In the genomic region with DNA sequence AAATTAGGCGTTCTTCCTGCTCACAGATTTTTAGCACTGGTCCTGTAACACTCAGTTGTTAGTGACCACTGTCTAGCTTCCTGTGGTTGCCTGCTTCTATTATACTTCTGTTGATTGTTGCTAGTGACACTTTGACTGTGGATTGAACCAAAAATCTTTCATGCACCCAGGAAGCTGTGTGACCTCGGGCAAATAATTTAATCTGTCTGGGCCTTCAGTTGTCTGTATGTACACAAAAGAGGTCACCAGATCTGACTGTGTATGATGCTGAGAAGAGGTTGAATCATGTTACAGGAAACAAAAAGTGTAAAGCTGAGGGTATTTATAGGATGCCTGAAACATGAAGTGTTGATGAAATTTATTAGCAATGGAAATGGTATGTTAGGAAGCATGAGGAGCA, we compare ENCODE assay signal across 9 cellular contexts. TPM values are rescaled to one million over a fixed set of nuclear protein-coding genes. Genes with fewer than 3 reads are reported as not detected.
DNase-seq lines count a peak whose midpoint lies in the region; ATAC-seq and TF ChIP-seq lines count a peak whose summit lies in the region.
"Had no signal": no experiment of that assay in that cellular context is flagged by ENCODE, and none has a peak within 500 bp of the region (broad histone marks: within the 10 kb centered on the region; RNA-seq: fewer than 3 reads in every experiment).

No MANE protein-coding gene starts in this region.

- no peak overlapping the region for H3K4me3 ChIP-seq in mesendoderm (ENCODE audit: low read length)
- H3K4me3 ChIP-seq in transverse colon, result no peak overlapping the region

- POLR2A ChIA-PET in activated CD8-positive, alpha-beta T cell treated with anti-CD3 and anti-CD28 coated beads for 36 hours (lab: Charles Lee), result interaction anchor here (0.7 to 2.6 kb wide), 13 partner anchors 8 to 96 kb away, joined by 3 to 14 read pairs (median 5); a partner anchor contains a TSS

- H3K4me1 ChIP-seq in mesendoderm (ENCODE audit: control insufficient read depth, low read depth, low read length), result no peaks in the 10 kb centered on the region
- H3K4me1 ChIP-seq in transverse colon, result no peaks in the 10 kb centered on the region

- H3K9ac ChIP-seq in mesendoderm (ENCODE audit: low read length), result no peak overlapping the region

- peak overlapping the region; percentile 83 for H3K27ac Mint-ChIP-seq in activated CD8-positive, alpha-beta T cell treated with anti-CD3 and anti-CD28 coated beads for 36 hours
- H3K27ac Mint-ChIP-seq: memory B cell had no signal

- H3K36me3 ChIP-seq in mesendoderm (ENCODE audit: control insufficient read depth, insufficient read depth, low read length), result no peaks in the 10 kb centered on the region
- H3K36me3 ChIP-seq in transverse colon, result no peaks in the 10 kb centered on the region

- no peak overlapping the region for H3K56ac ChIP-seq in mesendoderm (ENCODE audit: low read length)

- H3K9me3 ChIP-seq in transverse colon, result no peaks in the 10 kb centered on the region

- peaks cover 57% of the 10 kb centered on the region for H3K36me3 Mint-ChIP-seq in activated CD8-positive, alpha-beta T cell treated with anti-CD3 and anti-CD28 coated beads for 36 hours (ENCODE audit: low read depth)
- H3K36me3 Mint-ChIP-seq: memory B cell had no signal

- H3K27ac ChIP-seq in mesendoderm (ENCODE audit: low read depth, low read length) (no peak overlapping the region), transverse colon (no peak overlapping the region)

- H3K27me3 ChIP-seq in mesendoderm (ENCODE audit: insufficient read depth, low read length, poor library complexity) (no peaks in the 10 kb centered on the region), transverse colon (no peaks in the 10 kb centered on the region)

- no peak overlapping the region for H4K5ac ChIP-seq in mesendoderm (ENCODE audit: low read length)

- no peak overlapping the region for H2BK120ac ChIP-seq in mesendoderm (ENCODE audit: low read depth, low read length)

- peak overlapping the region; percentile 57 for H2BK15ac ChIP-seq in mesendoderm (replicated peaks; ENCODE audit: low read depth)

- no peak overlapping the region for H2AK5ac ChIP-seq in mesendoderm (ENCODE audit: low read length)

- no peaks in the 10 kb centered on the region for H3K79me1 ChIP-seq in mesendoderm (ENCODE audit: low read length)

- WGBS in mesendoderm (ENCODE audit: extremely low coverage, insufficient coverage, low lambda C conversion rate), result no CpG with 5 or more reads among the region's 2 CpGs
- 63 to 71% methylated on average over 1 to 2 of the region's 2 CpGs for WGBS in transverse colon (ENCODE audit: low coverage in 1 of 2), 2 donors

- H2BK5ac ChIP-seq in mesendoderm (ENCODE audit: low read length), result no peak overlapping the region

- no peak overlapping the region for H3K18ac ChIP-seq in mesendoderm (ENCODE audit: low read length)

- no peak overlapping the region for H3K4ac ChIP-seq in mesendoderm (ENCODE audit: low read depth, low read length)

- H3K23ac ChIP-seq in mesendoderm (ENCODE audit: low read length), result no peak overlapping the region

- TF ChIP-seq CTCF in activated CD8-positive, alpha-beta T cell treated with anti-CD3 and anti-CD28 coated beads for 36 hours (IDR thresholded peaks at IDR 0.05), result no peak
- TF ChIP-seq CTCF in transverse colon (IDR thresholded peaks at IDR 0.05), result no peak

- no peaks in the 10 kb centered on the region for H3K79me2 ChIP-seq in mesendoderm (ENCODE audit: control insufficient read depth, insufficient read depth, low read length)

- TF ChIP-seq EP300 in transverse colon (IDR thresholded peaks at IDR 0.05; ENCODE audit: low read depth), result no peak

- peaks cover 4% of the 10 kb centered on the region for H3K9me3 Mint-ChIP-seq in activated CD8-positive, alpha-beta T cell treated with anti-CD3 and anti-CD28 coated beads for 36 hours
- H3K9me3 Mint-ChIP-seq: memory B cell had no signal

- TF ChIP-seq POLR2A in transverse colon (IDR thresholded peaks at IDR 0.05), result no peak

- DNase-seq in activated CD8-positive, alpha-beta T cell treated with anti-CD3 and anti-CD28 coated beads for 36 hours, result no peak
- DNase-seq in mesendoderm (no peak), transverse colon (no peak), NCI-H446 (lab: John Stamatoyannopoulos, UW) (no peak)
- DNase-seq: NCI-H345 had no signal

- peaks cover 85% of the 10 kb centered on the region for H3K4me1 Mint-ChIP-seq in activated CD8-positive, alpha-beta T cell treated with anti-CD3 and anti-CD28 coated beads for 36 hours (ENCODE audit: low read depth)

- intact Hi-C loops in activated CD8-positive, alpha-beta T cell treated with anti-CD3 and anti-CD28 coated beads for 36 hours (cut with micrococcal nuclease), result loop anchor here (2.0 kb wide), 1 partner anchor 44 kb away; no protein-coding TSS in a partner anchor
- intact Hi-C loops in transverse colon (cut with DNase I; ENCODE audit: low total_unique reads), result no loop called here

- CTCF ChIA-PET in activated CD8-positive, alpha-beta T cell treated with anti-CD3 and anti-CD28 coated beads for 36 hours (lab: Charles Lee), result interaction anchor here (1.3 kb wide), 1 partner anchor 15 kb away, joined by 5 read pairs; no protein-coding TSS in a partner anchor

- H3K4me3 Mint-ChIP-seq in activated CD8-positive, alpha-beta T cell treated with anti-CD3 and anti-CD28 coated beads for 36 hours, result peak overlapping the region; percentile 36
- H3K4me3 Mint-ChIP-seq: memory B cell had no signal

- ATAC-seq in GM18867 (IDR thresholded peaks at IDR 0.05; ENCODE audit: unreplicated experiment) (peak; percentile 18), HG02798 (IDR thresholded peaks at IDR 0.05; ENCODE audit: poor library complexity, unreplicated experiment) (peak; percentile 10), GM21529 (IDR thresholded peaks at IDR 0.05; ENCODE audit: unreplicated experiment) (no peak)
- peak; percentile 68 for ATAC-seq in activated CD8-positive, alpha-beta T cell treated with anti-CD3 and anti-CD28 coated beads for 36 hours

- in situ Hi-C loops in transverse colon (cut with MboI; ENCODE audit: low pct_ligation_motif_present in 1 of 4, low pct_unique_long_range_greater_than_20kb in 1 of 4, low sequenced_read_pairs in 3 of 4), result no loop called here

- H4K8ac ChIP-seq in mesendoderm (ENCODE audit: low read depth, low read length), result no peak overlapping the region

- no peaks in the 10 kb centered on the region for H3K27me3 Mint-ChIP-seq in activated CD8-positive, alpha-beta T cell treated with anti-CD3 and anti-CD28 coated beads for 36 hours
- H3K27me3 Mint-ChIP-seq: memory B cell had no signal

- H3K4me2 ChIP-seq in mesendoderm (ENCODE audit: low read length), result no peak overlapping the region

RNA-seq across cellular contexts. Expression of a gene that starts 12.7 kb away (rescaled TPM):
- 10 to 100 TPM; 55.0 to 55.6 TPM for total RNA-seq in activated CD8-positive, alpha-beta T cell treated with anti-CD3 and anti-CD28 coated beads for 36 hours
- polyA plus RNA-seq in mesendoderm (2013, experiment 1 of 2), result 0.03 TPM
- 0.01 TPM for polyA plus RNA-seq in mesendoderm (2013, experiment 2 of 2)
- 1 to 10 TPM in 1 of 4 donors, under 1 TPM in 2, not detected in 1; 0.41 to 1.3 (median 0.60) TPM for total RNA-seq in transverse colon

Comparison
In these comparisons a context has a peak if more than half of its experiments do, and no peak if none do; other contexts are left out.
1. RNA of a gene that starts 12.7 kb away (total RNA-seq): 55.0 to 55.6 TPM in activated CD8-positive, alpha-beta T cell treated with anti-CD3 and anti-CD28 coated beads for 36 hours; 0.41 to 1.3 TPM in transverse colon; every median in the first group is over 10 times any median in the second.